In the genomic region with DNA sequence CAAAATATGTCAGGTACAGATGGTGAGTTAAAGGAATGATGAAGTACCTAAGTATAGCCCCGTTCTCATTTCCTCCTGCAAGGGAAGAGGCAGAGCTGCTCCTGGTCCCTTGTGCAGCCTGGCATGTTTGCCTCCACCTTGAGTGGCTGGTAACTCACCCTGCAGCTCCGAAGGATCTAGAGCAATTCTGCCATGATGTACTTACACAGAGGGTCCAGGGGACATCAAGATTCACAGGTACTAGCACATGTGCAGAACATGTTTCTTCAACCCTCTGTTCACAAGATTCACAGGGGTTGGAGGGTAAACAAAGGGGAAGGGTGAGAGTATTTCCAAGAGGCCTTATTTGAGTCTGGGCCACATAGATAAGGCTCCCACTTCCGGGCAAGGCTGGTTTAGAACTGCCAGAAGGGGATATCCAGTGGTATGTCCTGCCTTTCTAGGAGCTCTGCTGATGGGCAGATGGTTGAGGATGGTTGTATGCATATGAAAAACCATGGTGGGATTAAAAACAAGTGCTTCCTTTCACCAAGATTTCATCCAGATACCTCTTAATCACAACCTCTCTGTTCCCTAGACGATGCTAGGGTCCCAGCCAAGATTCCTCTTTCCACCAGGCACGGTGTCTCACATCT, we compare ENCODE assay signal across 18 cellular contexts.
"Had no signal": no experiment of that assay in that cellular context is flagged by ENCODE, and none has a peak within 500 bp of the region (broad histone marks: within the 10 kb centered on the region; RNA-seq: fewer than 3 reads in every experiment).

No MANE protein-coding gene starts in this region.

- H3K4me3 Mint-ChIP-seq: activated naive CD8-positive, alpha-beta T cell treated with anti-CD3 and anti-CD28 coated beads, Interleukin-2, amount 10 ng/mL, durations not matched to agents 7 days and 5 days; activated T-helper 1 cell treated with anti-CD3 and anti-CD28 coated beads, Interleukin-12 subunit alpha, Interleukin-12 subunit beta, Interleukin-2, Interleukin-4 antibody, amounts not matched to agents 30 ng/mL and 10 ng/mL and 1 ng/mL, durations not matched to agents 14 hours and 24 hours and 36 hours; dendritic cell treated with granulocyte-macrophage colony-stimulating factor and Interleukin-4, amounts not matched to agents 40 ng/mL and 50 ng/mL, for 4 days; immature natural killer cell; naive thymus-derived CD4-positive, alpha-beta T cell; type B pancreatic cell had no signal

- DNase-seq: activated CD4-positive, alpha-beta T cell treated with anti-CD3 and anti-CD28 coated beads for 48 hours; activated naive CD8-positive, alpha-beta T cell treated with anti-CD3 and anti-CD28 coated beads, Interleukin-2, amount 10 ng/mL, durations not matched to agents 7 days and 5 days; amygdala; effector CD8-positive, alpha-beta T cell; esophagus squamous epithelium; heart right ventricle; immature natural killer cell; mesendoderm; naive thymus-derived CD4-positive, alpha-beta T cell; psoas muscle; right cardiac atrium; stimulated activated CD4-positive, alpha-beta T cell treated with anti-CD3 and anti-CD28 coated beads, Interleukin-2, amount 100 ng/mL, for 24 hours; T-helper 1 cell; T1000; testis had no signal

- H3K9me3 Mint-ChIP-seq: activated naive CD8-positive, alpha-beta T cell treated with anti-CD3 and anti-CD28 coated beads, Interleukin-2, amount 10 ng/mL, durations not matched to agents 7 days and 5 days; activated T-helper 1 cell treated with anti-CD3 and anti-CD28 coated beads, Interleukin-12 subunit alpha, Interleukin-12 subunit beta, Interleukin-2, Interleukin-4 antibody, amounts not matched to agents 30 ng/mL and 10 ng/mL and 1 ng/mL, durations not matched to agents 14 hours and 24 hours and 36 hours; dendritic cell treated with granulocyte-macrophage colony-stimulating factor and Interleukin-4, amounts not matched to agents 40 ng/mL and 50 ng/mL, for 4 days; immature natural killer cell; naive thymus-derived CD4-positive, alpha-beta T cell; type B pancreatic cell had no signal

- H3K27ac Mint-ChIP-seq: dendritic cell treated with granulocyte-macrophage colony-stimulating factor and Interleukin-4, amounts not matched to agents 40 ng/mL and 50 ng/mL, for 4 days; type B pancreatic cell had no signal

- ATAC-seq: heart right ventricle; naive thymus-derived CD4-positive, alpha-beta T cell; psoas muscle; right cardiac atrium had no signal

- H3K27me3 Mint-ChIP-seq: activated naive CD8-positive, alpha-beta T cell treated with anti-CD3 and anti-CD28 coated beads, Interleukin-2, amount 10 ng/mL, durations not matched to agents 7 days and 5 days; dendritic cell treated with granulocyte-macrophage colony-stimulating factor and Interleukin-4, amounts not matched to agents 40 ng/mL and 50 ng/mL, for 4 days; naive thymus-derived CD4-positive, alpha-beta T cell; type B pancreatic cell had no signal
